ENCODE assay signal across 19 cellular contexts in the genomic region with DNA sequence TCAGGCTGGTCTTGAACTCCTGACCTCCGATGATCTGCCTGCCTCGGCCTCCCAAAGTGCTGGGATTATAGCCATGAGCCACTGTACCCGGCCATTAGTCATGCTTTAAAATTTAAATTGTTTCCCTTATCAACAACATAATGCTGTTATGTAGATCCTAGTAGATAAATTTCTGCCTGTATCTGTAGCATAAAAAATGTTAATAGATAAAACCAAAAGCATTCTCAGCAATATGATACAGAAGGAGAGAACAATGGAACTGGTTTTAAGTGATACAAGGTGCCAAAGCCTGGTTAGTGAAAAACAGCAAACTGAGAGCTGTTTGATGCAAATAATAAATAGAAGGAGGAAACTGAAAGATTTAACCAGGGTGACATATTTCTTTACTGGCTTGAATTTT. TPM values are rescaled to one million over a fixed set of nuclear protein-coding genes. Genes with fewer than 3 reads are reported as not detected.
DNase-seq lines count a peak whose midpoint lies in the region; ATAC-seq and TF ChIP-seq lines count a peak whose summit lies in the region.
"Had no signal": no experiment of that assay in that cellular context is flagged by ENCODE, and none has a peak within 500 bp of the region (broad histone marks: within the 10 kb centered on the region; RNA-seq: fewer than 3 reads in every experiment).

No MANE protein-coding gene starts in this region.

- H3K79me1 ChIP-seq in mesendoderm (ENCODE audit: low read length) = peaks cover 1% of the 10 kb centered on the region

- ATAC-seq in GM18511 (IDR thresholded peaks at IDR 0.05; ENCODE audit: unreplicated experiment) = no peak
- ATAC-seq: HCT116, Right ventricle myocardium inferior had no signal

- no peak overlapping the region for H3K18ac ChIP-seq in mesendoderm (ENCODE audit: low read length)

- H3K4me2 ChIP-seq in GM23248 (ENCODE audit: unreplicated experiment) (peak overlapping the region; percentile 8), mesendoderm (ENCODE audit: low read length) (no peak overlapping the region)
- H3K4me2 ChIP-seq: PC-9 had no signal

- DNase-seq in EH (ENCODE audit: low read depth) (peak; percentile 27), GM23248 (no peak), SK-N-MC (ENCODE audit: low read depth, low spot score) (no peak), mesendoderm (peak; percentile 26), NCI-H1105 (lab: John Stamatoyannopoulos, UW) (no peak), MG63 (no peak), type B pancreatic cell (ENCODE audit: extremely low spot score, unreplicated experiment) (no peak)
- DNase-seq: COR-L47, DMS153, KBM-7, NCI-H1092 treated with DMSO at 0.1 percent for 48 hours, NCI-H1694 treated with DMSO at 0.1 percent for 48 hours, NCI-H345, NCI-H69, PC-9 had no signal

- peak overlapping the region; percentile 37 for H3K27ac ChIP-seq in GM23248
- peak overlapping the region; percentile 39; the same call in 1 of the 2 replicates for H3K27ac ChIP-seq in SK-N-MC
- H3K27ac ChIP-seq in mesendoderm (ENCODE audit: low read depth, low read length) = no peak overlapping the region
- H3K27ac ChIP-seq: PC-9 had no signal

- H3K27me3 ChIP-seq in GM23248 (replicated peaks; ENCODE audit: insufficient read depth) = no peaks in the 10 kb centered on the region
- no peaks in the 10 kb centered on the region for H3K27me3 ChIP-seq in mesendoderm (ENCODE audit: insufficient read depth, low read length, poor library complexity)
- H3K27me3 ChIP-seq in MG63 = no peaks in the 10 kb centered on the region

- H3K4me3 Mint-ChIP-seq in type B pancreatic cell = no peak overlapping the region
- H3K4me3 Mint-ChIP-seq: CD14-positive monocyte had no signal

- H2BK15ac ChIP-seq in mesendoderm (replicated peaks; ENCODE audit: low read depth) = no peak overlapping the region

- WGBS in GM23248 (ENCODE audit: low coverage in 1 of 2, low lambda C conversion rate in 2 of 2, missing lambda C conversion rate in 2 of 2), 2 experiments = 94% methylated on average over 3 of the region's 3 CpGs
- WGBS in mesendoderm (ENCODE audit: extremely low coverage, insufficient coverage, low lambda C conversion rate) = no CpG with 5 or more reads among the region's 3 CpGs

- no peak overlapping the region for H4K5ac ChIP-seq in mesendoderm (ENCODE audit: low read length)

- TF ChIP-seq CTCF in type B pancreatic cell (conservative IDR thresholded peaks at IDR 0.05) = no peak

- H3K4me1 Mint-ChIP-seq in type B pancreatic cell (ENCODE audit: unreplicated experiment) = no peaks in the 10 kb centered on the region

- H3K27ac Mint-ChIP-seq in type B pancreatic cell = no peak overlapping the region

- H3K9me2 ChIP-seq in GM23248 (ENCODE audit: insufficient read depth) = no peaks in the 10 kb centered on the region

- no peak overlapping the region for H2BK120ac ChIP-seq in mesendoderm (ENCODE audit: low read depth, low read length)

- H3K27me3 Mint-ChIP-seq in type B pancreatic cell = no peaks in the 10 kb centered on the region

- no peak overlapping the region for H3K23ac ChIP-seq in mesendoderm (ENCODE audit: low read length)

- no peaks in the 10 kb centered on the region for H3K9me3 Mint-ChIP-seq in type B pancreatic cell
- H3K9me3 Mint-ChIP-seq: CD14-positive monocyte had no signal

- H3K36me3 ChIP-seq in GM23248 (ENCODE audit: low read depth) (peaks cover 13% of the 10 kb centered on the region; the same call in 1 of the 2 replicates), SK-N-MC (ENCODE audit: insufficient read depth, low read length) (peaks cover 37% of the 10 kb centered on the region), mesendoderm (ENCODE audit: control insufficient read depth, insufficient read depth, low read length) (no peaks in the 10 kb centered on the region), MG63 (peaks cover 42% of the 10 kb centered on the region)

- H3K4me3 ChIP-seq in GM23248 (no peak overlapping the region), SK-N-MC (no peak overlapping the region), mesendoderm (ENCODE audit: low read length) (no peak overlapping the region), MG63 (no peak overlapping the region)
- H3K4me3 ChIP-seq: PC-9 had no signal

- H2BK5ac ChIP-seq in mesendoderm (ENCODE audit: low read length) = no peak overlapping the region

- no peak overlapping the region for H4K8ac ChIP-seq in mesendoderm (ENCODE audit: low read depth, low read length)

- in situ Hi-C loops in GM23248 (cut with MboI) = no loop called here

- H3K9me3 ChIP-seq in GM23248 (ENCODE audit: low read depth) (no peaks in the 10 kb centered on the region), SK-N-MC (ENCODE audit: low read depth, low read length) (no peaks in the 10 kb centered on the region), MG63 (no peaks in the 10 kb centered on the region)

- peaks cover 8% of the 10 kb centered on the region; the same call in 1 of the 2 replicates for H3F3A ChIP-seq in GM23248 (ENCODE audit: insufficient read depth)

- H3K56ac ChIP-seq in mesendoderm (ENCODE audit: low read length) = no peak overlapping the region

- H3K4me1 ChIP-seq in GM23248 (ENCODE audit: insufficient read depth) = peaks cover 18% of the 10 kb centered on the region
- H3K4me1 ChIP-seq in mesendoderm (ENCODE audit: control insufficient read depth, low read depth, low read length) = no peaks in the 10 kb centered on the region

- H3K79me2 ChIP-seq in GM23248 (ENCODE audit: insufficient read depth) (peaks cover 72% of the 10 kb centered on the region), mesendoderm (ENCODE audit: control insufficient read depth, insufficient read depth, low read length) (no peaks in the 10 kb centered on the region)

- H3K4ac ChIP-seq in mesendoderm (ENCODE audit: low read depth, low read length) = no peak overlapping the region

- H2AK5ac ChIP-seq in mesendoderm (ENCODE audit: low read length) = no peak overlapping the region

- no peak overlapping the region for H3K9ac ChIP-seq in GM23248
- H3K9ac ChIP-seq in SK-N-MC (ENCODE audit: insufficient read length) = no peak overlapping the region
- H3K9ac ChIP-seq in mesendoderm (ENCODE audit: low read length) = no peak overlapping the region

- no peaks in the 10 kb centered on the region for H4K20me1 ChIP-seq in GM23248 (ENCODE audit: insufficient read depth)

- H3K36me3 Mint-ChIP-seq in type B pancreatic cell = peaks cover 26% of the 10 kb centered on the region

- no peak overlapping the region for H2AFZ ChIP-seq in GM23248
- H2AFZ ChIP-seq: PC-9 had no signal

RNA-seq across cellular contexts. Expression of a gene that starts 26.5 kb away (rescaled TPM):
- 29.8 and 32.1 TPM in 2 replicates for total RNA-seq in GM23248 (2014; rRNA removed; shearing (Covaris generic))
- polyA plus RNA-seq in GM23248 (2016; fragmentation: Nextera tagmentation; extraction: Ambion mirVana) = 56.2 and 57.2 TPM in 2 replicates
- 41.6 TPM for polyA plus RNA-seq in mesendoderm (2013, experiment 1 of 2)
- 43.5 TPM for polyA plus RNA-seq in mesendoderm (2013, experiment 2 of 2)
- total RNA-seq in MG63 (2014; rRNA removed; shearing (Covaris generic); ENCODE audit: low replicate concordance) = 48.0 and 81.2 TPM in 2 replicates
- 59.4 and 90.1 TPM in 2 replicates for total RNA-seq in type B pancreatic cell (ENCODE audit: low replicate concordance)

Comparison
In these comparisons a context has a peak if more than half of its experiments do, and no peak if none do; other contexts are left out.
1. DNase-seq: peak in EH (single experiment) and mesendoderm (single experiment); none in GM23248 (single experiment), SK-N-MC (single experiment), NCI-H1105 (single experiment), MG63 (single experiment) and type B pancreatic cell (single experiment).